ENCODE assay signal across 8 cellular contexts in genomic region chr6:25035451-25036435, GRCh38.
DNase-seq lines count a peak whose midpoint lies in the region; ATAC-seq and TF ChIP-seq lines count a peak whose summit lies in the region.
"Had no signal": no experiment of that assay in that cellular context is flagged by ENCODE, and none has a peak within 500 bp of the region (broad histone marks: within the 10 kb centered on the region; RNA-seq: fewer than 3 reads in every experiment).

No MANE protein-coding gene starts in this region.

- no peaks in the 10 kb centered on the region for H3K27me3 ChIP-seq in effector memory CD4-positive, alpha-beta T cell (replicated peaks; ENCODE audit: control insufficient read depth, insufficient read depth, low read length, poor library complexity, severe bottlenecking)
- no peaks in the 10 kb centered on the region for H3K27me3 ChIP-seq in spleen (replicated peaks in 1 of 7)
- no peaks in the 10 kb centered on the region for H3K27me3 ChIP-seq in testis
- no peaks in the 10 kb centered on the region for H3K27me3 ChIP-seq in PC-3 (ENCODE audit: low read length)
- H3K27me3 ChIP-seq: tibial artery had no signal

- no peak for TF ChIP-seq CTCF in spleen (IDR thresholded peaks at IDR 0.05 in 8 of 11, conservative IDR thresholded peaks at IDR 0.05 in 3 of 11)
- no peak for TF ChIP-seq CTCF in testis (IDR thresholded peaks at IDR 0.05)
- no peak for TF ChIP-seq CTCF in PC-3 (conservative IDR thresholded peaks at IDR 0.05; ENCODE audit: low read depth, low read length)

- H3K9ac ChIP-seq in PC-3 (ENCODE audit: low read length): no peak overlapping the region

- CTCF ChIA-PET in PC-3 (lab: Charles Lee): no interaction called here

- no peak overlapping the region for H2AFZ ChIP-seq in PC-3 (ENCODE audit: low read length)

- intact Hi-C loops in spleen (cut with DNase I; ENCODE audit: low total_unique reads) (no loop called here), testis (cut with DNase I; ENCODE audit: low total_unique reads) (no loop called here), PC-3 (cut with micrococcal nuclease) (no loop called here)

- ATAC-seq in GM19455 (IDR thresholded peaks at IDR 0.05; ENCODE audit: unreplicated experiment) (peak; percentile 50), PC-3 (no peak)

- 26 to 45% (median 33%) methylated on average over 14 to 17 of the region's 17 CpGs for WGBS in spleen, 5 donors
- 60 to 77% methylated on average over 16 to 17 of the region's 17 CpGs for WGBS in testis, 2 donors

- H3K4me1 ChIP-seq in effector memory CD4-positive, alpha-beta T cell (ENCODE audit: control insufficient read depth, insufficient read depth, low read length, poor library complexity, severe bottlenecking): peaks cover 38% of the 10 kb centered on the region
- H3K4me1 ChIP-seq in spleen (peaks cover 19 to 80% (median 57%) of the 10 kb centered on the region in 6 donors), testis (no peaks in the 10 kb centered on the region), PC-3 (ENCODE audit: insufficient read depth, low read length) (no peaks in the 10 kb centered on the region)
- H3K4me1 ChIP-seq: tibial artery had no signal

- no peaks in the 10 kb centered on the region for H3K9me2 ChIP-seq in PC-3 (replicated peaks; ENCODE audit: low read length)

- TF ChIP-seq POLR2A in spleen (IDR thresholded peaks at IDR 0.05) (no peak), testis (IDR thresholded peaks at IDR 0.05) (no peak)

- H3K4me2 ChIP-seq in PC-3 (ENCODE audit: low read length): no peak overlapping the region

- H3K79me2 ChIP-seq in PC-3 (ENCODE audit: low read length): no peaks in the 10 kb centered on the region

- no TSS peak for BruUV-seq in PC-3 (replicated peaks; lab: Mats Ljungman, UMichigan)

- POLR2A ChIA-PET in PC-3 (lab: Charles Lee; ENCODE audit: unreplicated experiment): no interaction called here

- H3K36me3 ChIP-seq in effector memory CD4-positive, alpha-beta T cell (ENCODE audit: control insufficient read depth, insufficient read depth, low read length): peaks cover 4% of the 10 kb centered on the region
- H3K36me3 ChIP-seq in spleen (no peaks in the 10 kb centered on the region), testis (ENCODE audit: low read depth, missing control alignments) (no peaks in the 10 kb centered on the region), PC-3 (ENCODE audit: low read depth, low read length) (no peaks in the 10 kb centered on the region)
- H3K36me3 ChIP-seq: tibial artery had no signal

- H3K27ac ChIP-seq in effector memory CD4-positive, alpha-beta T cell (ENCODE audit: insufficient read depth, low read length, poor library complexity, severe bottlenecking): peak overlapping the region; percentile 61
- H3K27ac ChIP-seq in spleen (peak overlapping the region; percentile 53 to 88 (median 76)), testis (no peak overlapping the region), PC-3 (ENCODE audit: low read length) (no peak overlapping the region)
- H3K27ac ChIP-seq: tibial artery had no signal

- H3F3A ChIP-seq in PC-3 (ENCODE audit: low read length, unreplicated experiment): no peaks in the 10 kb centered on the region

- peak overlapping the region; percentile 64 for H3K4me3 ChIP-seq in effector memory CD4-positive, alpha-beta T cell (ENCODE audit: insufficient read depth, low read depth, low read length, poor library complexity, severe bottlenecking)
- peak overlapping the region in 7 of 8 donors; percentile 13 to 60 (median 24) for H3K4me3 ChIP-seq in spleen
- H3K4me3 ChIP-seq in testis: no peak overlapping the region
- no peak overlapping the region for H3K4me3 ChIP-seq in PC-3 (ENCODE audit: low read length)
- H3K4me3 ChIP-seq: tibial artery had no signal

- no peaks in the 10 kb centered on the region for H4K20me1 ChIP-seq in PC-3 (ENCODE audit: low read length)

- DNase-seq in M059J (ENCODE audit: low read depth) (peak; percentile 89), spleen (no peak), testis (no peak), PC-3 (no peak)
- no peak for DNase-seq in effector memory CD4-positive, alpha-beta T cell
- no peak for DNase-seq in stimulated activated CD8-positive, alpha-beta memory T cell treated with anti-CD3 and anti-CD28 coated beads, Interleukin-4, amount 100 ng/mL, for 48 hours
- DNase-seq: tibial artery had no signal

- H3K9me3 ChIP-seq in effector memory CD4-positive, alpha-beta T cell (ENCODE audit: control insufficient read depth, low read length): no peaks in the 10 kb centered on the region
- H3K9me3 ChIP-seq in spleen: peaks cover 0 to 3% (median 0%) of the 10 kb centered on the region in 8 donors
- H3K9me3 ChIP-seq in testis: no peaks in the 10 kb centered on the region
- no peaks in the 10 kb centered on the region for H3K9me3 ChIP-seq in PC-3 (ENCODE audit: low read length)
- H3K9me3 ChIP-seq: tibial artery had no signal

Comparison
In these comparisons a context has a peak if more than half of its experiments do, and no peak if none do; other contexts are left out.
1. H3K27ac ChIP-seq: peak in effector memory CD4-positive, alpha-beta T cell (single experiment) and spleen (8 of 8); none in testis (0 of 2) and PC-3 (single experiment).
2. H3K4me3 ChIP-seq: peak in effector memory CD4-positive, alpha-beta T cell (single experiment) and spleen (7 of 8); none in testis (0 of 2) and PC-3 (single experiment).